9 cellular contexts compared by ENCODE assay signal in the genomic region with DNA sequence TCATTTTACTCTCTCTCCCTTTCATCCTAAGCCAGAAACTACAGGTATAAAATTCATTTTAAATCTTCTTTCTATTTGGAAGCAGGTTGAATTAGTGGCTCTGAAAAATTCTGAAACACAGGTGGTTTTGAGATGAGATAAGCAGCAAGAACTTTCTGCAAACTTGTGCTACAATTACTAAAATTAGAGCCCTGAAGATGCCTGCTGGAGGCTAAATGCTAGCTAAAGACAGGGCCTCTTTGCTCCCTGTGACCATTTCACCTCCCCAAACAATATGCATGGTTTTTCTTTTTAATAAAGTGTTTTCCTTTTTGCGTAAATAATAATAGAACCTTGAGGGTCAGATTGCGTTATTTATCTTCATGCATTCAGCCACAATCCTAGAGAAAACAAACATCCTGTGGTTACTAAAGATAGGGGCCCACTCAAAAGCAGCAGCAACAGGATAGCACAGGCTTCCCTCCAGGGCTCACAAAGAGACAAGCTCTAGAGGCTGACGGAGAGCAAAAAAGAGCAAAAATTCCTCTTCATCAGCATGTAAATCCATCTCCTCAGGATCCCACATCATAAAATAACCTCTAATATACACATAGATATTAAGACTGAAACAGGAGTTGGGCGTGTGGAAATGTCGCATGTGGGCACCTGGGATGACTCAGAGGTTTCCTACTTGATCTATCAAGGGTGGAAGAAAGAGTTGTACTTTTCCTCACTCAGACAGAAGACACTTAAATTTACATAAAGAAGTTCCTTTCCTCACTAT. TPM values are rescaled to one million over a fixed set of nuclear protein-coding genes. Genes with fewer than 3 reads are reported as not detected.
DNase-seq lines count a peak whose midpoint lies in the region; ATAC-seq and TF ChIP-seq lines count a peak whose summit lies in the region.
"Had no signal": no experiment of that assay in that cellular context is flagged by ENCODE, and none has a peak within 500 bp of the region (broad histone marks: within the 10 kb centered on the region; RNA-seq: fewer than 3 reads in every experiment).

No MANE protein-coding gene starts in this region.

- H3K27me3 ChIP-seq in mammary epithelial cell (ENCODE audit: insufficient read depth, low read length) = no peaks in the 10 kb centered on the region
- no peaks in the 10 kb centered on the region for H3K27me3 ChIP-seq in thoracic aorta (replicated peaks; ENCODE audit: insufficient read depth)

- in situ Hi-C loops in mammary epithelial cell (cut with MboI; ENCODE audit: low sequenced_read_pairs in 2 of 2) = no loop called here

- no peak overlapping the region for H3K9ac ChIP-seq in mammary epithelial cell (ENCODE audit: insufficient read depth, low read length)

- ATAC-seq in GM18498 (IDR thresholded peaks at IDR 0.05; ENCODE audit: unreplicated experiment) (peak; percentile 47), GM21447 (IDR thresholded peaks at IDR 0.05; ENCODE audit: unreplicated experiment) (peak; percentile 64), thoracic aorta (ENCODE audit: insufficient number of reproducible peaks, low FRiP score, low read depth) (no peak), sciatic nerve (no peak)

- DNase-seq in HT1080 (ENCODE audit: low read depth) (peak; percentile 36), mammary epithelial cell (peak; percentile 42), thoracic aorta (ENCODE audit: low spot score) (no peak), SKM-1 (lab: John Stamatoyannopoulos, UW; ENCODE audit: unreplicated experiment) (no peak), NCI-H1436 treated with DMSO at 0.1 percent for 48 hours (lab: John Stamatoyannopoulos, UW) (no peak), sciatic nerve (ENCODE audit: low spot score) (no peak)

- no peak overlapping the region for H3K27ac ChIP-seq in mammary epithelial cell (ENCODE audit: insufficient read depth, low read depth, low read length)
- peak overlapping the region; percentile 52 to 59 for H3K27ac ChIP-seq in thoracic aorta

- H3K9me3 ChIP-seq in mammary epithelial cell (replicated peaks; ENCODE audit: insufficient read depth, low read length) (no peaks in the 10 kb centered on the region), thoracic aorta (no peaks in the 10 kb centered on the region)

- CTCF ChIA-PET in mammary epithelial cell (lab: Charles Lee; ENCODE audit: low non-redundant PET) = no interaction called here

- dilution Hi-C loops in mammary epithelial cell (cut with HindIII; ENCODE audit: low sequenced_read_pairs) = no loop called here

- H3K4me3 ChIP-seq in mammary epithelial cell (replicated peaks in 1 of 3; ENCODE audit: insufficient read depth in 1 of 3, low read depth in 2 of 3, low read length in 3 of 3) (no peak overlapping the region), thoracic aorta (no peak overlapping the region)

- intact Hi-C loops in mammary epithelial cell (cut with micrococcal nuclease) (no loop called here), sciatic nerve (cut with DNase I) (no loop called here)

- H3K36me3 ChIP-seq in mammary epithelial cell (ENCODE audit: insufficient read depth, low read length) = no peaks in the 10 kb centered on the region
- H3K36me3 ChIP-seq in thoracic aorta = no peaks in the 10 kb centered on the region

- no peaks in the 10 kb centered on the region for H3K79me2 ChIP-seq in mammary epithelial cell (ENCODE audit: insufficient read depth, low read length)

- H3K4me1 ChIP-seq in mammary epithelial cell (ENCODE audit: insufficient read depth, low read length) (peaks cover 32% of the 10 kb centered on the region), thoracic aorta (ENCODE audit: control insufficient read depth in 1 of 2, low read depth in 2 of 2) (peaks cover 27 to 49% of the 10 kb centered on the region in 2 donors)

- no TSS peak for BruUV-seq in mammary epithelial cell (replicated peaks; lab: Mats Ljungman, UMichigan)

- TF ChIP-seq CTCF in mammary epithelial cell (conservative IDR thresholded peaks at IDR 0.05 in 1 of 2, IDR thresholded peaks at IDR 0.05 in 1 of 2; ENCODE audit: extremely low read depth in 1 of 2, insufficient read depth in 1 of 2, low read depth in 1 of 2, low read length in 2 of 2) = no peak
- TF ChIP-seq CTCF in thoracic aorta (IDR thresholded peaks at IDR 0.05) = no peak

- 81% methylated on average over 5 of the region's 5 CpGs for WGBS in mammary epithelial cell (ENCODE audit: low coverage, missing lambda C conversion rate)

- no peaks in the 10 kb centered on the region for H4K20me1 ChIP-seq in mammary epithelial cell (ENCODE audit: insufficient read depth, low read length)

- no peak overlapping the region for H2AFZ ChIP-seq in mammary epithelial cell (ENCODE audit: low read depth, low read length)

- no peak overlapping the region for H3K4me2 ChIP-seq in mammary epithelial cell (ENCODE audit: insufficient read depth, low read depth, low read length)

RNA-seq across cellular contexts. Expression of gene CP, which starts 26.5 kb away (rescaled TPM):
- not detected in 2 replicates for total RNA-seq in HT1080 (2014; rRNA removed; shearing (Covaris generic))
- polyA plus RNA-seq in HT1080 (2015; cell fraction: cytosol; rRNA removed) = 0.10 TPM in 1 of 2 replicates, not detected in the other
- polyA plus RNA-seq in HT1080 (2015; cell fraction: nucleus; rRNA removed) = 0.10 TPM in 1 of 2 replicates, not detected in the other
- total RNA-seq in mammary epithelial cell (not detected), thoracic aorta (10 to 100 TPM; 58.1 to 64.0 TPM), sciatic nerve (26.1 TPM)
- polyA plus RNA-seq in mammary epithelial cell = not detected
- polyA minus RNA-seq in mammary epithelial cell = not detected
- total RNA-seq: glomerular endothelial cell had no signal

Comparison
In these comparisons a context has a peak if more than half of its experiments do, and no peak if none do; other contexts are left out.
1. ATAC-seq: peak in GM18498 (single experiment) and GM21447 (single experiment); none in thoracic aorta (single experiment) and sciatic nerve (single experiment).
2. DNase-seq: peak in HT1080 (single experiment) and mammary epithelial cell (single experiment); none in thoracic aorta (single experiment), SKM-1 (single experiment), NCI-H1436 treated with DMSO at 0.1 percent for 48 hours (single experiment) and sciatic nerve (single experiment).
3. RNA of gene CP, which starts 26.5 kb away (total RNA-seq): 58.1 to 64.0 TPM in thoracic aorta and 26.1 TPM in sciatic nerve (single experiment); not detected in HT1080 and not detected in mammary epithelial cell; every median in the first group is over 10 times any median in the second.